1 cellular context compared by ENCODE assay signal in genomic region chr15:69997701-69998273, GRCh38.
TF ChIP-seq lines count a peak whose summit lies in the region.

No MANE protein-coding gene starts in this region.

TF ChIP-seq in HEK293, 187 proteins besides CTCF, POLR2A, EP300 and RAD21 (continued from another document):
- TF ChIP-seq ZNF133 (tag by site-specific recombination; IDR thresholded peaks at IDR 0.05) (no peak), ZNF362 (tag by site-specific recombination; IDR thresholded peaks at IDR 0.05) (no peak), ZBTB44 (tag by site-specific recombination; IDR thresholded peaks at IDR 0.05) (peak; percentile 61), ZNF610 (tag by site-specific recombination; IDR thresholded peaks at IDR 0.05; ENCODE audit: borderline replicate concordance) (peak; percentile 94; the same call in 1 of the 2 replicates), ZNF148 (tag by site-specific recombination; IDR thresholded peaks at IDR 0.05; ENCODE audit: borderline replicate concordance) (no peak), KLF8 (tag by site-specific recombination; IDR thresholded peaks at IDR 0.05) (no peak), ZNF510 (tag by site-specific recombination; IDR thresholded peaks at IDR 0.05; ENCODE audit: insufficient replicate concordance) (no peak), RBAK (tag by site-specific recombination; IDR thresholded peaks at IDR 0.05) (0 out of 2 replicates have a peak, but pooled peaks have one; percentile 16)
